ENCODE assay signal across 24 cellular contexts in genomic region chr11:69189059-69189458, GRCh38. TPM values are rescaled to one million over a fixed set of nuclear protein-coding genes. Genes with fewer than 3 reads are reported as not detected.
"Had no signal": no experiment of that assay in that cellular context is flagged by ENCODE, and none has a peak within 500 bp of the region (broad histone marks: within the 10 kb centered on the region; RNA-seq: fewer than 3 reads in every experiment).

No MANE protein-coding gene starts in this region.

- DNase-seq: IMR-90, Kasumi-1, MM.1S, NCI-H1092 treated with DMSO at 0.1 percent for 48 hours, NCI-H1436, NCI-H187, NCI-H2029, NCI-H2081 treated with DMSO at 0.1 percent for 48 hours, NCI-H2171, NCI-H226, NCI-H446, NCI-H510A, NCI-H524 treated with DMSO at 0.1 percent for 48 hours, NCI-H69, NCI-H774, Right ventricle myocardium superior, RPMI8226, SIG-M5 had no signal

- FAIRE-seq: RCC 7860 had no signal

- H3K4me2 ChIP-seq: KMS-11 had no signal

- H3K36me3 ChIP-seq: SJSA1 had no signal

- H3K9ac ChIP-seq: KMS-11 had no signal

- H3K27ac ChIP-seq: HL-60, KMS-11, SJSA1, SK-N-MC had no signal

- H3K4me3 ChIP-seq: SJSA1, SK-N-MC had no signal

RNA-seq across cellular contexts. Expression of gene SMIM38, which starts 33.3 kb away (rescaled TPM):
- total RNA-seq: M059J, Right ventricle myocardium superior had no signal
